21 cellular contexts compared by ENCODE assay signal in genomic region chr17:78821961-78822360, GRCh38. TPM values are rescaled to one million over a fixed set of nuclear protein-coding genes. Genes with fewer than 3 reads are reported as not detected.
DNase-seq lines count a peak whose midpoint lies in the region; ATAC-seq and TF ChIP-seq lines count a peak whose summit lies in the region.
"Had no signal": no experiment of that assay in that cellular context is flagged by ENCODE, and none has a peak within 500 bp of the region (broad histone marks: within the 10 kb centered on the region; RNA-seq: fewer than 3 reads in every experiment).

No MANE protein-coding gene starts in this region.

- H3K9me3 Mint-ChIP-seq in activated T-cell treated with anti-CD3 and anti-CD28 coated beads, Interleukin-2, amount 50 U/mL, for 24 hours = no peaks in the 10 kb centered on the region
- H3K9me3 Mint-ChIP-seq in IgD-negative memory B cell = no peaks in the 10 kb centered on the region
- no peaks in the 10 kb centered on the region for H3K9me3 Mint-ChIP-seq in effector memory CD8-positive, alpha-beta T cell
- H3K9me3 Mint-ChIP-seq: H9, memory B cell, natural killer cell had no signal

- no peak overlapping the region for H3K4me3 ChIP-seq in tibial nerve
- H3K4me3 ChIP-seq: colonic mucosa, hepatocyte, thoracic aorta had no signal

- ATAC-seq in effector memory CD8-positive, alpha-beta T cell (replicated peaks) = no peak
- no peak for ATAC-seq in GM19351 (IDR thresholded peaks at IDR 0.05; ENCODE audit: unreplicated experiment)
- no peak for ATAC-seq in HG03342 (IDR thresholded peaks at IDR 0.05; ENCODE audit: unreplicated experiment)
- ATAC-seq: natural killer cell had no signal

- H3K27me3 ChIP-seq in tibial nerve = no peaks in the 10 kb centered on the region
- H3K27me3 ChIP-seq: colonic mucosa, hepatocyte had no signal

- H3K4me1 ChIP-seq in tibial nerve = peaks cover 0 to 12% (median 6%) of the 10 kb centered on the region in 4 donors
- H3K4me1 ChIP-seq: colonic mucosa had no signal

- H3K4me1 Mint-ChIP-seq in activated T-cell treated with anti-CD3 and anti-CD28 coated beads, Interleukin-2, amount 50 U/mL, for 24 hours (ENCODE audit: low read depth) = peaks cover 79% of the 10 kb centered on the region
- H3K4me1 Mint-ChIP-seq in IgD-negative memory B cell = peaks cover 10 to 13% (median 12%) of the 10 kb centered on the region in 3 donors
- peaks cover 47% of the 10 kb centered on the region in 2 donors for H3K4me1 Mint-ChIP-seq in effector memory CD8-positive, alpha-beta T cell (ENCODE audit: low read depth in 2 of 2)
- H3K4me1 Mint-ChIP-seq: H9 had no signal

- peak overlapping the region; percentile 81 for H3K27ac Mint-ChIP-seq in activated T-cell treated with anti-CD3 and anti-CD28 coated beads, Interleukin-2, amount 50 U/mL, for 24 hours
- peak overlapping the region in 2 of 3 donors; percentile 16 to 62 for H3K27ac Mint-ChIP-seq in IgD-negative memory B cell
- H3K27ac Mint-ChIP-seq in effector memory CD8-positive, alpha-beta T cell = peak overlapping the region; percentile 81 to 87
- H3K27ac Mint-ChIP-seq: H9 had no signal

- H3K36me3 ChIP-seq in tibial nerve = peaks cover 0 to 98% (median 43%) of the 10 kb centered on the region in 3 donors

- DNase-seq in activated T-cell treated with anti-CD3 and anti-CD28 coated beads, Interleukin-2, amount 50 U/mL, for 24 hours = no peak
- DNase-seq in activated T-cell treated with anti-CD3 and anti-CD28 coated beads for 4 hours (no peak), tibial nerve (ENCODE audit: low spot score in 2 of 2) (no peak)
- no peak for DNase-seq in effector memory CD8-positive, alpha-beta T cell
- DNase-seq in stimulated activated CD8-positive, alpha-beta memory T cell treated with anti-CD3 and anti-CD28 coated beads, Interleukin-4, amount 100 ng/mL, for 48 hours = no peak
- DNase-seq: ACHN; activated CD4-positive, CD25-positive, alpha-beta regulatory T cell; activated CD8-positive, alpha-beta memory T cell treated with anti-CD3 and anti-CD28 coated beads, Interleukin-2, amount 50 U/mL, for 48 hours; colonic mucosa; H9; KG1; natural killer cell; NCI-H2081; NCI-H526; SIG-M5 had no signal

- no peaks in the 10 kb centered on the region for H3K9me3 ChIP-seq in tibial nerve
- H3K9me3 ChIP-seq: colonic mucosa, thoracic aorta had no signal

- 65 to 73% methylated on average over 8 of the region's 8 CpGs for WGBS in tibial nerve, 2 donors

- TF ChIP-seq POLR2A in tibial nerve (IDR thresholded peaks at IDR 0.05) = no peak

- no peak for TF ChIP-seq EP300 in tibial nerve (IDR thresholded peaks at IDR 0.05)

- H3K36me3 Mint-ChIP-seq in activated T-cell treated with anti-CD3 and anti-CD28 coated beads, Interleukin-2, amount 50 U/mL, for 24 hours (ENCODE audit: low read depth) = peaks cover 99% of the 10 kb centered on the region
- H3K36me3 Mint-ChIP-seq in IgD-negative memory B cell = peaks cover 9% of the 10 kb centered on the region
- H3K36me3 Mint-ChIP-seq in effector memory CD8-positive, alpha-beta T cell (ENCODE audit: insufficient read depth) = peaks cover 98% of the 10 kb centered on the region

- H3K27ac ChIP-seq in tibial nerve = peak overlapping the region in 3 of 4 donors; percentile 24 to 83 (median 82)
- H3K27ac ChIP-seq: colonic mucosa, hepatocyte, thoracic aorta had no signal

- no peaks in the 10 kb centered on the region for H3K27me3 Mint-ChIP-seq in activated T-cell treated with anti-CD3 and anti-CD28 coated beads, Interleukin-2, amount 50 U/mL, for 24 hours
- no peaks in the 10 kb centered on the region for H3K27me3 Mint-ChIP-seq in IgD-negative memory B cell
- H3K27me3 Mint-ChIP-seq in effector memory CD8-positive, alpha-beta T cell = no peaks in the 10 kb centered on the region
- H3K27me3 Mint-ChIP-seq: memory B cell had no signal

- no peak overlapping the region for H3K4me3 Mint-ChIP-seq in activated T-cell treated with anti-CD3 and anti-CD28 coated beads, Interleukin-2, amount 50 U/mL, for 24 hours
- H3K4me3 Mint-ChIP-seq in IgD-negative memory B cell = no peak overlapping the region
- no peak overlapping the region for H3K4me3 Mint-ChIP-seq in effector memory CD8-positive, alpha-beta T cell
- H3K4me3 Mint-ChIP-seq: H9, memory B cell, natural killer cell had no signal

- TF ChIP-seq CTCF in tibial nerve (IDR thresholded peaks at IDR 0.05) = no peak

RNA-seq across cellular contexts. Expression of gene USP36, which starts 18.7 kb away (rescaled TPM):
- polyA plus RNA-seq in IgD-negative memory B cell = 28.8 TPM
- total RNA-seq in tibial nerve = 10 to 100 TPM; 50.9 to 64.9 (median 59.9) TPM

RNA-seq across cellular contexts. Expression of gene CYTH1, which starts 39.9 kb away (rescaled TPM):
- polyA plus RNA-seq in IgD-negative memory B cell = 210 TPM
- total RNA-seq in tibial nerve = 10 to 100 TPM; 53.1 to 81.0 (median 63.8) TPM
